8 cellular contexts compared by ENCODE assay signal in the genomic region with DNA sequence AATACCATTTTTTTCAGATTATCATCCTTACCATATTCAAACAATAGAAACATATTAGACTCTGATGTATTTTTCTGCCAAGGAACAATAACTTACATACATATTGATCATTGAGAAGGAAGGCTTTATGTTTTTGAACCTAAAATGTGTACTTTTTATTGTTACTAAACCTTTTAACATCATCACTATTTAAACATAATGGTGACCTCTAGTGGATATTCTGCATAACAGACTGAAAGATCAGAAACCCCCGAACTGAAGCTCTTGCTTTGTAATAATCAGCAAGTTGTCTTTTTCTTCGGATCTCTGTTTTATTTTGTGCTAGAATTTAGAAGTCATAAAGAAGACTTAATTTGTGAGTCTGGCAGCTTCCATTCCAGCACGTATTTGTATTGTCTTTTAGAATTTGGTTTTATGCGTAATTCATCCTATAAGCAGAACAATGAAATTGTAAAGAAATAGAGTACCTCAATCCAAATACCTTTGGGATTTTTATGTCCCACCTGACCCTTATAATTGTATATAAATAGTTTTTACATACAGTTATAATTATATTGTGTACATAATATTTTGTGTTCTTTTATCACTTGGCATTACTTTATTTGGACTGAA.
DNase-seq lines count a peak whose midpoint lies in the region; ATAC-seq and TF ChIP-seq lines count a peak whose summit lies in the region.

No MANE protein-coding gene starts in this region.

- H3K9me3 ChIP-seq in heart left ventricle (no peaks in the 10 kb centered on the region), spleen (no peaks in the 10 kb centered on the region)

- TF ChIP-seq POLR2A in heart left ventricle (IDR thresholded peaks at IDR 0.05) (no peak), spleen (IDR thresholded peaks at IDR 0.05) (no peak)

- peaks cover 18% of the 10 kb centered on the region for H3K36me3 Mint-ChIP-seq in activated naive CD8-positive, alpha-beta T cell treated with anti-CD3 and anti-CD28 coated beads for 36 hours

- H3K36me3 ChIP-seq in heart left ventricle (peaks cover 0 to 24% (median 18%) of the 10 kb centered on the region in 9 donors), spleen (peaks cover 0 to 39% (median 8%) of the 10 kb centered on the region in 6 donors)

- H3K4me1 ChIP-seq in heart left ventricle = peaks cover 0 to 45% (median 33%) of the 10 kb centered on the region in 12 donors
- H3K4me1 ChIP-seq in spleen = peaks cover 18 to 75% (median 44%) of the 10 kb centered on the region in 6 donors

- intact Hi-C loops in heart left ventricle (cut with DNase I) = loop anchor here (1.0 to 2.0 kb wide), 3 partner anchors 133 to 134 kb away; partner anchors contain the start of gene DIP2B (in 9 of the 10)
- intact Hi-C loops in spleen (cut with DNase I; ENCODE audit: low total_unique reads) = loop anchor here (2.0 kb wide), 1 partner anchor 135 kb away; no protein-coding TSS in a partner anchor

- H3K27me3 ChIP-seq in heart left ventricle (no peaks in the 10 kb centered on the region), spleen (replicated peaks in 1 of 7) (no peaks in the 10 kb centered on the region)

- H3K4me3 ChIP-seq in heart left ventricle = no peak overlapping the region
- H3K4me3 ChIP-seq in spleen = no peak overlapping the region

- ATAC-seq in heart left ventricle = peak in 1 of 4 donors; percentile 45
- ATAC-seq in HG03097 (IDR thresholded peaks at IDR 0.05; ENCODE audit: low FRiP score, unreplicated experiment) = no peak

- TF ChIP-seq CTCF in 22Rv1 (IDR thresholded peaks at IDR 0.05) = peak; percentile 85
- TF ChIP-seq CTCF in heart left ventricle (IDR thresholded peaks at IDR 0.05) = peak; percentile 52 to 80 (median 65)
- TF ChIP-seq CTCF in spleen (IDR thresholded peaks at IDR 0.05 in 8 of 11, conservative IDR thresholded peaks at IDR 0.05 in 3 of 11) = peak; percentile 27 to 81 (median 67)

- H3K27me3 Mint-ChIP-seq in activated naive CD8-positive, alpha-beta T cell treated with anti-CD3 and anti-CD28 coated beads for 36 hours = no peaks in the 10 kb centered on the region

- H3K9me3 Mint-ChIP-seq in activated naive CD8-positive, alpha-beta T cell treated with anti-CD3 and anti-CD28 coated beads for 36 hours = no peaks in the 10 kb centered on the region

- H3K4me3 Mint-ChIP-seq in activated naive CD8-positive, alpha-beta T cell treated with anti-CD3 and anti-CD28 coated beads for 36 hours = no peak overlapping the region

- H3K27ac ChIP-seq in 22Rv1 = no peak overlapping the region
- H3K27ac ChIP-seq in heart left ventricle = peak overlapping the region in 1 of 12 donors; percentile 12
- peak overlapping the region in 7 of 8 donors; percentile 0 to 56 (median 28) for H3K27ac ChIP-seq in spleen

- WGBS in heart left ventricle, 4 donors = 29 to 36% (median 32%) methylated on average over 4 of the region's 4 CpGs
- WGBS in spleen, 5 donors = 31 to 38% (median 35%) methylated on average over 4 of the region's 4 CpGs

- DNase-seq in EL (peak; percentile 52), NCI-H2029 (lab: John Stamatoyannopoulos, UW) (peak; percentile 33), heart left ventricle (no peak), spleen (no peak), T-helper 9 cell (no peak)
- no peak for DNase-seq in activated naive CD8-positive, alpha-beta T cell treated with anti-CD3 and anti-CD28 coated beads for 36 hours

- peak overlapping the region; percentile 46 for H3K27ac Mint-ChIP-seq in activated naive CD8-positive, alpha-beta T cell treated with anti-CD3 and anti-CD28 coated beads for 36 hours

- peaks cover 45% of the 10 kb centered on the region for H3K4me1 Mint-ChIP-seq in activated naive CD8-positive, alpha-beta T cell treated with anti-CD3 and anti-CD28 coated beads for 36 hours

Comparison
In these comparisons a context has a peak if more than half of its experiments do, and no peak if none do; other contexts are left out.
1. DNase-seq: peak in EL (single experiment) and NCI-H2029 (single experiment); none in activated naive CD8-positive, alpha-beta T cell treated with anti-CD3 and anti-CD28 coated beads for 36 hours (single experiment), heart left ventricle (0 of 5), spleen (single experiment) and T-helper 9 cell (single experiment).
2. Peak in every context shown above with its lines, with median percentiles within 50 percentile points of each other: CTCF ChIP-seq.